Comparison of ENCODE assay signal across 10 cellular contexts in the genomic region with DNA sequence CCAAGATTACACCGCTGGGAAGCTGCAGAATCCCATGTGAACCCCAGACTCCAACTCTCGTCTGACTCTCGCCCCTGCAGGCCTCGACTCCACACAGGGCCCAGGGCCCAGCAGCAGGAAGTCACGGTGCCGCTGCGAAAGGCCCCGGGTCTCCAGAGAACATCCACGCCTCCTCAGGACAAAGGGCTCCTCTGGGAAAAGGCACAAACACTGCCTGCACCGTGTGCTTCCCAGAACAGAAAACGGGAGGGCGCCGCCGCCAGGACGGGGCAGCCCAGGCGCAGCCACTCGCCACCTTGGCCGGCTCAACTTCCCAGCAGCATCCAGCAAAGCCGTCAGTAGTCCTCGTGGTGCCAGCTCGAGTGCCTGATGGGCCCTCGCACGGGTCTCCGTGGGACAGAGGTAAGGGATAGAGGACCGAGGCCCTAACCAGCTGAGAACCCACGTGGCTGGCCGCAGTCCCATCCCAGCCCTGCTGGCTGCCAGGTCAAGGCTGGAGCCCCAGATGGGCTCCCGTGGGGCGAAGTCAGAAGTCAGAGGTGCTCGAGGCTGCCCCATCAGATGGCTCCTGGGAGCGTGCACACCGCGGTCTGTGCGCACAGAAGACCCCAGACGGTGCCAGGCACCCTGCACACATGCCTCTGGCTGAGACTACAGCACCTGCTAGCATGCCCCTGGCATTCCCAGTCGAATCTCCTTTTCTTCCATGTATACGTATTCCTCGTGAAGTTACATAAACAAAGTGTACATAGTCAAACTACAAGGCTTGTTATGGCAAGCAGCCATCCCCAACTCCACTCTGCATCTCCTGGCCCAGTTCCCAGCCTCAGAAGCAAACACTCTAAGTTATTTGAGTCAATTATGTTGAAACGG.
DNase-seq lines count a peak whose midpoint lies in the region; ATAC-seq and TF ChIP-seq lines count a peak whose summit lies in the region.
"Had no signal": no experiment of that assay in that cellular context is flagged by ENCODE, and none has a peak within 500 bp of the region (broad histone marks: within the 10 kb centered on the region; RNA-seq: fewer than 3 reads in every experiment).

No MANE protein-coding gene starts in this region.

- peaks cover 12% of the 10 kb centered on the region for H3K79me1 ChIP-seq in mesenchymal stem cell (replicated peaks; ENCODE audit: low read length, poor library complexity, severe bottlenecking)

- H4K91ac ChIP-seq in mesenchymal stem cell (ENCODE audit: low read length), result peak overlapping the region; percentile 29

- no peak overlapping the region for H3K4me2 ChIP-seq in mesenchymal stem cell (ENCODE audit: low read length, poor library complexity, severe bottlenecking)

- H3K9ac ChIP-seq in mesenchymal stem cell (ENCODE audit: low read length), result no peak overlapping the region

- H3K9me3 ChIP-seq in mesenchymal stem cell (ENCODE audit: control insufficient read depth, low read length) (no peaks in the 10 kb centered on the region), ascending aorta (no peaks in the 10 kb centered on the region)

- DNase-seq in AG08396 (ENCODE audit: low spot score) (peak; percentile 87), NCI-H1092 (lab: John Stamatoyannopoulos, UW) (peak; percentile 75), brain microvascular endothelial cell (peak; percentile 77), mesenchymal stem cell (peak; percentile 87), ascending aorta (ENCODE audit: low spot score in 2 of 2) (no peak)
- no peak for DNase-seq in activated CD8-positive, alpha-beta memory T cell treated with anti-CD3 and anti-CD28 coated beads, Interleukin-2, amount 50 U/mL, for 4 hours
- DNase-seq: stimulated activated CD4-positive, alpha-beta T cell treated with anti-CD3 and anti-CD28 coated beads, Interleukin-15, amount 100 ng/mL, for 24 hours; T-cell had no signal

- WGBS in mesenchymal stem cell, result 89% methylated on average over 39 of the region's 39 CpGs

- H2BK12ac ChIP-seq in mesenchymal stem cell (ENCODE audit: low read length in 2 of 2), result no peak overlapping the region

- H3K27me3 ChIP-seq in brain microvascular endothelial cell (replicated peaks), result no peaks in the 10 kb centered on the region
- peaks cover 0 to 3% of the 10 kb centered on the region in 2 experiments for H3K27me3 ChIP-seq in mesenchymal stem cell (ENCODE audit: control insufficient read depth in 1 of 2, insufficient read depth in 1 of 2, low read length in 2 of 2)
- no peaks in the 10 kb centered on the region for H3K27me3 ChIP-seq in ascending aorta

- no peak overlapping the region for H3K18ac ChIP-seq in mesenchymal stem cell (ENCODE audit: low read depth in 1 of 2, low read length in 2 of 2)

- intact Hi-C loops in ascending aorta (cut with DNase I), result no loop called here

- H3K4me1 ChIP-seq in mesenchymal stem cell (ENCODE audit: control insufficient read depth, insufficient read depth, low read depth, low read length) (peaks cover 31% of the 10 kb centered on the region), ascending aorta (peaks cover 3 to 26% of the 10 kb centered on the region in 2 donors)

- no peak overlapping the region for H2BK5ac ChIP-seq in mesenchymal stem cell (ENCODE audit: low read depth, low read length, poor library complexity, severe bottlenecking)

- H3K4me3 ChIP-seq in brain microvascular endothelial cell (ENCODE audit: low read depth, low read length) (no peak overlapping the region), mesenchymal stem cell (ENCODE audit: insufficient read depth in 1 of 2, low read depth in 1 of 2, low read length in 2 of 2) (no peak overlapping the region), ascending aorta (no peak overlapping the region)

- no peak overlapping the region for H3K14ac ChIP-seq in mesenchymal stem cell (ENCODE audit: low read length in 2 of 2)

- H4K8ac ChIP-seq in mesenchymal stem cell (ENCODE audit: low read length), result peak overlapping the region; percentile 29

- no peak overlapping the region for H3K4ac ChIP-seq in mesenchymal stem cell (ENCODE audit: low read depth in 1 of 2, low read length in 2 of 2)

- H3K36me3 ChIP-seq in brain microvascular endothelial cell (replicated peaks) (no peaks in the 10 kb centered on the region), mesenchymal stem cell (ENCODE audit: control insufficient read depth in 1 of 2, insufficient read depth in 2 of 2, low read depth in 1 of 2, low read length in 2 of 2) (peaks cover 0 to 34% of the 10 kb centered on the region in 2 experiments), ascending aorta (peaks cover 0 to 2% of the 10 kb centered on the region in 2 donors)

- H3K27ac ChIP-seq in brain microvascular endothelial cell (peak overlapping the region; percentile 18), mesenchymal stem cell (ENCODE audit: low read length, poor library complexity, severe bottlenecking) (no peak overlapping the region), ascending aorta (no peak overlapping the region)

- H2AK5ac ChIP-seq in mesenchymal stem cell (ENCODE audit: low read length, severe bottlenecking), result peak overlapping the region; percentile 43

- TF ChIP-seq CTCF in brain microvascular endothelial cell (IDR thresholded peaks at IDR 0.05; ENCODE audit: low read depth, low read length, missing control alignments), result no peak
- TF ChIP-seq CTCF in ascending aorta (IDR thresholded peaks at IDR 0.05), result no peak

- no peak overlapping the region for H3K23ac ChIP-seq in mesenchymal stem cell (ENCODE audit: low read length in 2 of 2)

- in situ Hi-C loops in brain microvascular endothelial cell (cut with HindIII; ENCODE audit: low pct_ligation_motif_present, low sequenced_read_pairs), result no loop called here

- H2AFZ ChIP-seq in mesenchymal stem cell (ENCODE audit: low read depth, low read length), result no peak overlapping the region

- no peak for ATAC-seq in GM19351 (IDR thresholded peaks at IDR 0.05; ENCODE audit: unreplicated experiment)
- ATAC-seq in GM18517 (IDR thresholded peaks at IDR 0.05; ENCODE audit: unreplicated experiment), result no peak
- ATAC-seq: T-cell had no signal

- no peak overlapping the region for H2BK120ac ChIP-seq in mesenchymal stem cell (ENCODE audit: low read depth, low read length)

- H2BK15ac ChIP-seq in mesenchymal stem cell (ENCODE audit: low read depth, poor library complexity, severe bottlenecking), result no peak overlapping the region

Comparison
In these comparisons a context has a peak if more than half of its experiments do, and no peak if none do; other contexts are left out.
1. DNase-seq: peak in AG08396 (single experiment), NCI-H1092 (single experiment), brain microvascular endothelial cell (single experiment) and mesenchymal stem cell (single experiment); none in ascending aorta (0 of 2) and activated CD8-positive, alpha-beta memory T cell treated with anti-CD3 and anti-CD28 coated beads, Interleukin-2, amount 50 U/mL, for 4 hours (single experiment).